In genomic region chr9:110104201-110104845, GRCh38 we compare ENCODE assay signal across 2 cellular contexts.
TF ChIP-seq lines count a peak whose summit lies in the region.

No MANE protein-coding gene starts in this region.

TF ChIP-seq in GM23338, 12 proteins besides CTCF, POLR2A, EP300 and RAD21 (continued from another document):
- TF ChIP-seq ZNF462 (CRISPR knock-in tag; IDR thresholded peaks at IDR 0.05) (no peak), EZH2 (IDR thresholded peaks at IDR 0.05; ENCODE audit: low read depth, unreplicated experiment) (no peak), POLR2AphosphoS5 (IDR thresholded peaks at IDR 0.05; ENCODE audit: low read depth) (no peak), ZNF114 (CRISPR knock-in tag; IDR thresholded peaks at IDR 0.05) (no peak), ZNF331 (CRISPR knock-in tag; IDR thresholded peaks at IDR 0.05; ENCODE audit: low read depth) (no peak), NANOG (IDR thresholded peaks at IDR 0.05; ENCODE audit: borderline replicate concordance) (no peak), ETS1 (IDR thresholded peaks at IDR 0.05) (no peak), STAT1 (IDR thresholded peaks at IDR 0.05; ENCODE audit: unreplicated experiment) (no peak), CREB1 (CRISPR knock-in tag; IDR thresholded peaks at IDR 0.05; ENCODE audit: low read depth) (no peak), EZH2phosphoT487 (IDR thresholded peaks at IDR 0.05; ENCODE audit: unreplicated experiment) (no peak), JUNB (IDR thresholded peaks at IDR 0.05; ENCODE audit: unreplicated experiment) (no peak)

TF ChIP-seq in WTC11, 78 proteins besides CTCF, POLR2A, EP300 and RAD21 (continued from another document):
- TF ChIP-seq ZBTB43 (CRISPR knock-in tag; IDR thresholded peaks at IDR 0.05): no peak
- TF ChIP-seq OVOL2 (CRISPR knock-in tag; IDR thresholded peaks at IDR 0.05; ENCODE audit: borderline replicate concordance): no peak
- no peak for TF ChIP-seq FOXP1 (CRISPR knock-in tag; IDR thresholded peaks at IDR 0.05; ENCODE audit: borderline replicate concordance)
